Comparison of ENCODE assay signal across 9 cellular contexts in genomic region chr6:166307981-166308768, GRCh38. TPM values are rescaled to one million over a fixed set of nuclear protein-coding genes. Genes with fewer than 3 reads are reported as not detected.
A peak's percentile ranks its signal among the peaks of the same experiment; 100 is the strongest.
DNase-seq lines count a peak whose midpoint lies in the region; ATAC-seq, FAIRE-seq and TF ChIP-seq lines count a peak whose summit lies in the region.
"Had no signal": no experiment of that assay in that cellular context is flagged by ENCODE, and none has a peak within 500 bp of the region (broad histone marks: within the 10 kb centered on the region; RNA-seq: fewer than 3 reads in every experiment).

Gene PRR18 (minus strand): TSS chr6:166308392. CDS start chr6:166308142, 250 bp downstream.

- SMC1A ChIA-PET in GM12878 (lab: Charles Lee; ENCODE audit: uncharacterized antibody, unreplicated experiment): interaction anchor here (0.7 to 5.2 kb wide), 10 partner anchors 13 to 92 kb away, joined by 3 to 49 read pairs (median 16); no protein-coding TSS in a partner anchor

- BruUV-seq in GM12878 (replicated peaks; lab: Mats Ljungman, UMichigan): no TSS peak

- TF ChIP-seq RAD21 in GM12878 (IDR thresholded peaks at IDR 0.05; ENCODE audit: insufficient read depth, low read depth, low read length): no peak

- intact Hi-C loops in GM12878 (cut with micrococcal nuclease; ENCODE audit: unreplicated experiment): loop anchor here (1.0 kb wide), 2 partner anchors 33 to 34 kb away; partner anchors contain the start of gene SFT2D1

- peak within 1 kb of the TSS; percentile 81 for H3K4me2 ChIP-seq in GM12878 (ENCODE audit: control insufficient read depth, insufficient read depth)

- peak; percentile 59 for ATAC-seq in GM19395 (IDR thresholded peaks at IDR 0.05; ENCODE audit: unreplicated experiment)
- peak; percentile 77 for ATAC-seq in GM12878
- peak; percentile 88 for ATAC-seq in left lobe of liver

- under 1% methylated on average over 78 of the region's 78 CpGs for WGBS in HUES64
- 2% methylated on average over 49 of the region's 78 CpGs for WGBS in GM12878 (ENCODE audit: insufficient coverage, insufficient replicate concordance, low lambda C conversion rate, missing lambda C conversion rate)

- in situ Hi-C loops in GM12878 (cut with MboI): no loop called here

- peaks cover 5% of the 10 kb centered on the region for H3K79me2 ChIP-seq in GM12878 (ENCODE audit: control insufficient read depth, insufficient read depth, low read length)

- H3K9ac ChIP-seq in HUES64 (ENCODE audit: low read depth, low read length) (no peak within 1 kb of the TSS; the same call in 1 of the 2 replicates), GM12878 (ENCODE audit: control insufficient read depth, insufficient read depth, low read length) (peak within 1 kb of the TSS; percentile 70), subcutaneous abdominal adipose tissue (ENCODE audit: low read length in 5 of 5) (peak within 1 kb of the TSS in 1 of 5 donors; percentile 52)

- H3K4me3 ChIP-seq in HUES64 (ENCODE audit: low read length) (peak within 1 kb of the TSS; percentile 51), GM12878 (peak within 1 kb of the TSS; percentile 67), subcutaneous abdominal adipose tissue (ENCODE audit: low read depth in 1 of 5, low read length in 5 of 5) (peak within 1 kb of the TSS in 4 of 5 donors; percentile 46 to 67 (median 56))

- H3K4me1 ChIP-seq in HUES64 (ENCODE audit: insufficient read depth, low read length) (peaks cover 6% of the 10 kb centered on the region), GM12878 (ENCODE audit: control insufficient read depth, insufficient read depth, low read length) (no peaks in the 10 kb centered on the region), subcutaneous abdominal adipose tissue (ENCODE audit: control insufficient read depth in 5 of 5, insufficient read depth in 5 of 5, low read length in 5 of 5) (peaks cover 0 to 25% (median 21%) of the 10 kb centered on the region in 5 donors)

- no peak for FAIRE-seq in GM12878 (lab: Jason Lieb, UNC)

- CTCF ChIA-PET in GM12878 (lab: Yijun Ruan, JAX): interaction anchor here (1.3 to 11.5 kb wide), 6 partner anchors 11 to 91 kb away, joined by 3 to 317 read pairs (median 48); no protein-coding TSS in a partner anchor

- peak within 1 kb of the TSS; percentile 78 for H2AFZ ChIP-seq in GM12878 (ENCODE audit: control insufficient read depth, low read depth, low read length)

- peaks cover 74% of the 10 kb centered on the region for H3K27me3 ChIP-seq in HUES64 (ENCODE audit: insufficient read depth, low read length)
- no peaks in the 10 kb centered on the region; a peak in 2 of 4 replicates for H3K27me3 ChIP-seq in GM12878 (replicated peaks in 1 of 2; ENCODE audit: control insufficient read depth in 2 of 2, insufficient read depth in 2 of 2, low read length in 1 of 2)
- peaks cover 7 to 30% (median 22%) of the 10 kb centered on the region in 5 donors for H3K27me3 ChIP-seq in subcutaneous abdominal adipose tissue (ENCODE audit: control insufficient read depth in 5 of 5, insufficient read depth in 4 of 5, low read length in 5 of 5)

- H3K9me3 ChIP-seq in HUES64 (ENCODE audit: insufficient read depth, low read depth, low read length) (no peaks in the 10 kb centered on the region), GM12878 (replicated peaks; ENCODE audit: control insufficient read depth, insufficient read depth, low read length) (no peaks in the 10 kb centered on the region), subcutaneous abdominal adipose tissue (ENCODE audit: control insufficient read depth in 5 of 5, low read length in 5 of 5) (no peaks in the 10 kb centered on the region)

- H3K27ac ChIP-seq in HUES64 (ENCODE audit: low read depth, low read length): no peak within 1 kb of the TSS
- H3K27ac ChIP-seq in GM12878 (ENCODE audit: control insufficient read depth, insufficient read depth): peak within 1 kb of the TSS; percentile 48; the same call in 1 of the 2 replicates
- no peak within 1 kb of the TSS for H3K27ac ChIP-seq in subcutaneous abdominal adipose tissue (ENCODE audit: low read depth, low read length)

- POLR2A ChIA-PET in GM12878 (lab: Charles Lee): interaction anchor here (1.0 to 1.5 kb wide), 8 partner anchors 13 to 93 kb away, joined by 3 to 8 read pairs (median 3); no protein-coding TSS in a partner anchor

- RAD21 ChIA-PET in GM12878 (lab: Charles Lee; ENCODE audit: unreplicated experiment): interaction anchor here (0.7 to 6.7 kb wide), 7 partner anchors 19 to 93 kb away, joined by 3 to 60 read pairs (median 5); no protein-coding TSS in a partner anchor

- no peak for TF ChIP-seq CTCF in GM12878 (IDR thresholded peaks at IDR 0.05 in 2 of 3, conservative IDR thresholded peaks at IDR 0.05 in 1 of 3; ENCODE audit: control insufficient read depth in 2 of 3, extremely low read depth in 1 of 3, insufficient read depth in 1 of 3, low read depth in 3 of 3, low read length in 3 of 3)

- no peak for TF ChIP-seq EP300 in GM12878 (IDR thresholded peaks at IDR 0.05; ENCODE audit: borderline replicate concordance in 1 of 2, control insufficient read depth in 1 of 2, low read depth in 2 of 2, low read length in 2 of 2)

- H4K20me1 ChIP-seq in GM12878 (ENCODE audit: control insufficient read depth, insufficient read depth): no peaks in the 10 kb centered on the region

- TF ChIP-seq POLR2A in GM12878 (IDR thresholded peaks at IDR 0.05; ENCODE audit: low read depth, low read length): peak; percentile 52; the same call in 1 of the 2 replicates

- DNase-seq in DMS53 (lab: John Stamatoyannopoulos, UW) (peak; percentile 79), GM12878 (ENCODE audit: low read depth, low spot score) (peak; percentile 42), left lobe of liver (ENCODE audit: low spot score) (peak; percentile 73), AG08395 (ENCODE audit: low spot score) (no peak), NCI-H1436 treated with DMSO at 0.1 percent for 48 hours (lab: John Stamatoyannopoulos, UW) (no peak)

- no peaks in the 10 kb centered on the region for H3K36me3 ChIP-seq in HUES64 (ENCODE audit: insufficient read depth, low read length)
- H3K36me3 ChIP-seq in GM12878 (ENCODE audit: control insufficient read depth in 2 of 2, insufficient read depth in 2 of 2, low read length in 1 of 2): no peaks in the 10 kb centered on the region
- H3K36me3 ChIP-seq in subcutaneous abdominal adipose tissue (ENCODE audit: control insufficient read depth in 5 of 5, insufficient read depth in 5 of 5, low read length in 5 of 5): no peaks in the 10 kb centered on the region

TF ChIP-seq in GM12878, 131 proteins besides CTCF, POLR2A, EP300 and RAD21 (continues in another document):
- TF ChIP-seq SUPT20H (IDR thresholded peaks at IDR 0.05; ENCODE audit: borderline replicate concordance, control insufficient read depth, low read depth, low read length) (no peak), POLR2AphosphoS5 (IDR thresholded peaks at IDR 0.05; ENCODE audit: low read length) (peak; percentile 72; the same call in 1 of the 2 replicates), KDM1A (IDR thresholded peaks at IDR 0.05; ENCODE audit: borderline replicate concordance) (no peak), EGR1 (IDR thresholded peaks at IDR 0.05; ENCODE audit: borderline replicate concordance in 1 of 2, low read depth in 2 of 2, low read length in 2 of 2) (peak in 1 of 2 experiments; percentile 62; a peak in 1 of 3 replicates), HDAC6 (IDR thresholded peaks at IDR 0.05; ENCODE audit: unreplicated experiment) (peak; percentile 62), JUNB (IDR thresholded peaks at IDR 0.05) (no peak), SMAD5 (IDR thresholded peaks at IDR 0.05; ENCODE audit: low read depth) (0 out of 2 replicates have a peak, but pooled peaks have one; percentile 26), RBBP5 (conservative IDR thresholded peaks at IDR 0.05) (no peak), BHLHE40 (IDR thresholded peaks at IDR 0.05; ENCODE audit: borderline replicate concordance in 1 of 2, low read depth in 2 of 2, low read length in 1 of 2) (peak; percentile 90 to 93), USF2 (IDR thresholded peaks at IDR 0.05; ENCODE audit: borderline replicate concordance, low read depth, low read length) (no peak), MLLT1 (IDR thresholded peaks at IDR 0.05) (no peak), IKZF1 (conservative IDR thresholded peaks at IDR 0.05) (peak; percentile 70; the same call in 1 of the 2 replicates)

RNA-seq across cellular contexts. Expression of gene PRR18, which starts in this region (rescaled TPM):
- polyA plus RNA-seq in HUES64 (2013, experiment 1 of 2): not detected
- polyA plus RNA-seq in HUES64 (2013, experiment 2 of 2): not detected
- total RNA-seq in GM12878 (2013; cell fraction: nucleolus; rRNA removed): 3.3 and 4.1 TPM in 2 replicates
- 3.3 and 4.0 TPM in 2 replicates for total RNA-seq in GM12878 (2014; rRNA removed)
- 1.2 and 1.3 TPM in 2 replicates for total RNA-seq in GM12878 (2014; rRNA removed; fragmentation: Illumina TruSeq; extraction: Trizol)
- total RNA-seq in GM12878 (2021): 8.2 and 8.8 TPM in 2 replicates
- 1.0 TPM for polyA plus RNA-seq in GM12878 (2011; ENCODE audit: low read depth)
- polyA plus RNA-seq in GM12878 (2011; rRNA removed): 2.0 and 2.5 TPM in 2 replicates
- polyA plus RNA-seq in GM12878 (2011; cell fraction: cytosol; rRNA removed): 2.2 and 2.7 TPM in 2 replicates
- 6.2 and 6.4 TPM in 2 replicates for polyA plus RNA-seq in GM12878 (2011; cell fraction: nucleus; rRNA removed)
- polyA plus RNA-seq in GM12878 (2012): 2.1 and 3.7 TPM in 2 replicates
- 1.9 and 2.1 TPM in 2 replicates for polyA plus RNA-seq in GM12878 (2014; fragmentation: Illumina TruSeq; extraction: Trizol)
- under 1 TPM; 0.26 to 0.84 TPM for polyA plus RNA-seq in GM12878 (2014; fragmentation: Nextera tagmentation; extraction: Ambion mirVana)
- 3.6 and 4.1 TPM in 2 replicates for polyA plus RNA-seq in GM12878 (2014; rRNA removed)
- polyA plus RNA-seq in GM12878 (2016; fragmentation: Nextera tagmentation; extraction: Ambion mirVana): under 1 TPM; 0.13 to 0.42 TPM
- polyA minus RNA-seq in GM12878 (2011; rRNA and poly(A)+ RNA removed): 1.3 and 2.6 TPM in 2 replicates
- 1.0 and 2.3 TPM in 2 replicates for polyA minus RNA-seq in GM12878 (2011; cell fraction: cytosol; rRNA and poly(A)+ RNA removed)
- polyA minus RNA-seq in GM12878 (2011; cell fraction: nucleus; rRNA and poly(A)+ RNA removed): 2.2 and 4.3 TPM in 2 replicates
- total RNA-seq in left lobe of liver: 2.0 TPM
- total RNA-seq: RPMI7951 had no signal

Comparison
In these comparisons a context has a peak if more than half of its experiments do, and no peak if none do; other contexts are left out.
1. DNase-seq: peak in DMS53 (single experiment), GM12878 (single experiment) and left lobe of liver (single experiment); none in AG08395 (single experiment) and NCI-H1436 treated with DMSO at 0.1 percent for 48 hours (single experiment).
2. Peak in every context shown above with its lines, with median percentiles within 50 percentile points of each other: ATAC-seq and H3K4me3 ChIP-seq.